In the genomic region with DNA sequence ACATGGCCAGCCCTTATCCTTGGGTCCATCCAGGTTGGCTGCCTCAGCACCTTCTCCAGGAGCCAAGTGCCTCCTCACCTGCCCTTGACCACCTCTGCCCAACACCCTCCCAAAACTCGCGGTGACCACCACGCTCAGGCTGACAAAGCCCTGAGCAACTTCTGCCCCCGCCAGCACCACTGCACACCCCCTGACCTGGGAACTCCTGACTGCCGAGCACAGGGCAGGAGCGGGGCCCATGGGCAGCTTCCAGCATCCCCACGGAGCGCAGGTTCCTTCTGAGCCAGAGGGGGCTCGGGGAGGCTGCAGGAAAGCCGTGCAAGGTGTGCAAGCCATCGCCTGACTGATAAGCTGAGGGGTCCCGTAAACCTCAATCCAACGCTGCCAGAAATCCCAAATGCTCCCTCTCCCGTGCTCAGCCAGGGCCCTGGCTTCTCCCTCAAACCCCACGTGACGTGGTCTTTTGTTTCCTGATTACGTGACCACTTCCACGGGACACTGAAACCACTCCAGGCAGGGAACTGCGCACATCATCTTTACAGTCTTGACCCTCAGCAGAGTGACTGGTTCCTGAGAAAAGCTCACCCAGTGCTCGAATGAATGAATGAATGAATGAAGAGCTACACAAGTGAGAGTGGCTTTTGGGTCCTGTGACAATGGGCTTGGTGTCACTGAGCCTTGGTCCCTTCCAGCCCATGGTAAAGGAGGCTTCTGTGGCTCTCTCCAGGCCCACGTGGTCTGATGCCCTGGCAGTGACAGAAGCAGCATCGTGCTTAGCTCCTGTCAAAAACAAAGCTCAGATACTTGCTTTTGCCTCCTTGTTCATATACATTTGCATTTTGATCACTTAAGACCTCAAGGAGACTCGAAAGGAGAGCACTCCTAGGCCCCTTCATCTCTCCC, we compare ENCODE assay signal across 9 cellular contexts.
"Had no signal": no experiment of that assay in that cellular context is flagged by ENCODE, and none has a peak within 500 bp of the region (broad histone marks: within the 10 kb centered on the region; RNA-seq: fewer than 3 reads in every experiment).

No MANE protein-coding gene starts in this region.

- H3K4me3 Mint-ChIP-seq: activated T-cell treated with anti-CD3 and anti-CD28 coated beads, Interleukin-2, amount 50 U/mL, for 4 hours; memory B cell; naive thymus-derived CD8-positive, alpha-beta T cell had no signal

- ATAC-seq: activated CD4-positive, CD25-positive, alpha-beta regulatory T cell treated with anti-CD3 and anti-CD28 coated beads, Interleukin-2, amount 50 U/mL, for 24 hours; activated T-cell treated with anti-CD3 and anti-CD28 coated beads, Interleukin-2, amount 50 U/mL, for 4 hours; left ventricle myocardium superior; naive thymus-derived CD8-positive, alpha-beta T cell had no signal

- H3K4me1 Mint-ChIP-seq: memory B cell had no signal

- H3K27ac Mint-ChIP-seq: memory B cell had no signal

- DNase-seq: activated effector memory CD4-positive, alpha-beta T cell treated with Interleukin-2 at 50 U/mL for 16 hours; activated naive CD4-positive, alpha-beta T cell treated with anti-CD3 and anti-CD28 coated beads, Interleukin-2, amount 50 U/mL, for 16 hours; activated T-cell treated with anti-CD3 and anti-CD28 coated beads, Interleukin-2, amount 50 U/mL, for 4 hours; left ventricle myocardium superior; naive thymus-derived CD8-positive, alpha-beta T cell; occipital lobe; stimulated activated CD4-positive, alpha-beta T cell treated with anti-CD3 and anti-CD28 coated beads, Interleukin-2, amount 100 ng/mL, for 24 hours had no signal

- H3K9me3 Mint-ChIP-seq: activated T-cell treated with anti-CD3 and anti-CD28 coated beads, Interleukin-2, amount 50 U/mL, for 4 hours had no signal

- H3K36me3 Mint-ChIP-seq: memory B cell; naive thymus-derived CD8-positive, alpha-beta T cell had no signal
